ENCODE assay signal across 23 cellular contexts in the genomic region with DNA sequence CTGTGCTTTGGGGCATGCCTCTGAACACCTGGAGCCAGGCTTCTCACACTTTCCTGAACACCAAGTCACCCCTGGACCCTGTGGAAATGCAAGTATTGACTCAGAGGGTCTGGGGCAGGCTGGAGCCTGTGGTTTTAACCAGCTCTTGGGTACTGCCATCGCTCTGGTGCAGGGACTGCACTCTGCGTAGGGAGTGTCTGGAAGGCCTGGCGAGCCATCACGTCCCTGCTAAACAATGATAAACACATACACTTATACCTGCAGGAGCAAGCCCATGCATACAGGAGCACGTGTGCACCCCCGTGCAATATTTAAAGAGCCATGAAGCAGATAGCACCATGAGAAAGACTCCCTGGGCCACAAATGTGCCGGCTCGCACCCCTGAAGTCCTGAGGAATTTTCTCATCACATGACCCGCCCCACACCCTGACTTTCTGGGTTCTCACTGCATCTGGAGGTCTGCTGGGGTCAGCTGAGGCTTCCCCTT.
DNase-seq lines count a peak whose midpoint lies in the region; ATAC-seq and TF ChIP-seq lines count a peak whose summit lies in the region.
"Had no signal": no experiment of that assay in that cellular context is flagged by ENCODE, and none has a peak within 500 bp of the region (broad histone marks: within the 10 kb centered on the region; RNA-seq: fewer than 3 reads in every experiment).

No MANE protein-coding gene starts in this region.

- intact Hi-C loops in Right ventricle myocardium superior (cut with DNase I) (loop anchor here (5.0 to 10.0 kb wide), 2 partner anchors 115 to 268 kb away; a partner anchor contains a TSS), Right ventricle myocardium inferior (cut with DNase I) (loop anchor here (2.0 to 5.0 kb wide), 4 partner anchors 116 to 225 kb away; no protein-coding TSS in a partner anchor), heart left ventricle (cut with DNase I) (loop anchor here in 7 of 10 donors (2.0 to 10.0 kb wide), 8 partner anchors 115 to 270 kb away; a partner anchor contains a TSS), upper lobe of right lung (cut with DNase I) (no loop called here)

- H2AFZ ChIP-seq in osteoblast (ENCODE audit: low read length): no peak overlapping the region

- no peaks in the 10 kb centered on the region for H3K79me2 ChIP-seq in osteoblast (ENCODE audit: insufficient read depth, low read length)

- H3K27ac ChIP-seq in heart left ventricle (peak overlapping the region; percentile 51 to 99 (median 90)), osteoblast (ENCODE audit: low read depth, low read length) (no peak overlapping the region), upper lobe of right lung (no peak overlapping the region)
- H3K27ac ChIP-seq: vagina had no signal

- no peaks in the 10 kb centered on the region for H3K9me3 Mint-ChIP-seq in stimulated activated effector memory CD8-positive, alpha-beta T cell treated with anti-CD3 and anti-CD28 coated beads, Interleukin-12 subunit alpha, Interleukin-12 subunit beta, amount 100 ng/mL, for 72 hours
- H3K9me3 Mint-ChIP-seq: activated naive CD4-positive, alpha-beta T cell treated with anti-CD3 and anti-CD28 coated beads, Interleukin-2, amount 10 ng/mL, durations not matched to agents 7 days and 5 days; activated T-cell treated with anti-CD3 and anti-CD28 coated beads, Interleukin-2, amount 50 U/mL, for 24 hours; dendritic cell treated with granulocyte-macrophage colony-stimulating factor and Interleukin-4, amounts not matched to agents 40 ng/mL and 50 ng/mL, for 4 days; mesothelial cell of epicardium; naive thymus-derived CD8-positive, alpha-beta T cell had no signal

- H3K4me3 ChIP-seq in heart left ventricle (no peak overlapping the region), osteoblast (ENCODE audit: insufficient read depth, low read length) (no peak overlapping the region), upper lobe of right lung (no peak overlapping the region)
- H3K4me3 ChIP-seq: GM12878, K562, MG63, vagina had no signal

- no peak for DNase-seq in Right ventricle myocardium superior
- no peak for DNase-seq in Right ventricle myocardium inferior (ENCODE audit: missing footprints)
- no peak for DNase-seq in heart left ventricle
- peak; percentile 59 for DNase-seq in osteoblast (ENCODE audit: insufficient read length, low spot score, missing footprints)
- peak; percentile 40 for DNase-seq in upper lobe of right lung
- DNase-seq in stimulated activated effector memory CD8-positive, alpha-beta T cell treated with anti-CD3 and anti-CD28 coated beads, Interleukin-12 subunit alpha, Interleukin-12 subunit beta, amount 100 ng/mL, for 72 hours (ENCODE audit: low spot score in 2 of 2): no peak
- DNase-seq in NK-92 (lab: John Stamatoyannopoulos, UW; ENCODE audit: unreplicated experiment): no peak
- DNase-seq: activated CD4-positive, alpha-beta T cell treated with anti-CD3 and anti-CD28 coated beads for 1 hour; activated naive CD4-positive, alpha-beta T cell treated with anti-CD3 and anti-CD28 coated beads, Interleukin-2, amount 10 ng/mL, durations not matched to agents 7 days and 5 days; BE2C; COR-L47; MG63; NCI-H1417 treated with DMSO at 0.1 percent for 48 hours; NCI-H446 treated with DMSO at 0.1 percent for 48 hours; SIG-M5 had no signal

- no peak for TF ChIP-seq POLR2A in heart left ventricle (IDR thresholded peaks at IDR 0.05)

- H3K27ac Mint-ChIP-seq in stimulated activated effector memory CD8-positive, alpha-beta T cell treated with anti-CD3 and anti-CD28 coated beads, Interleukin-12 subunit alpha, Interleukin-12 subunit beta, amount 100 ng/mL, for 72 hours: no peak overlapping the region
- H3K27ac Mint-ChIP-seq: activated naive CD4-positive, alpha-beta T cell treated with anti-CD3 and anti-CD28 coated beads, Interleukin-2, amount 10 ng/mL, durations not matched to agents 7 days and 5 days; activated T-cell treated with anti-CD3 and anti-CD28 coated beads, Interleukin-2, amount 50 U/mL, for 24 hours; dendritic cell treated with granulocyte-macrophage colony-stimulating factor and Interleukin-4, amounts not matched to agents 40 ng/mL and 50 ng/mL, for 4 days; mesothelial cell of epicardium; naive thymus-derived CD8-positive, alpha-beta T cell had no signal

- no peaks in the 10 kb centered on the region for H3K4me1 Mint-ChIP-seq in stimulated activated effector memory CD8-positive, alpha-beta T cell treated with anti-CD3 and anti-CD28 coated beads, Interleukin-12 subunit alpha, Interleukin-12 subunit beta, amount 100 ng/mL, for 72 hours
- H3K4me1 Mint-ChIP-seq: activated naive CD4-positive, alpha-beta T cell treated with anti-CD3 and anti-CD28 coated beads, Interleukin-2, amount 10 ng/mL, durations not matched to agents 7 days and 5 days; naive thymus-derived CD8-positive, alpha-beta T cell had no signal

- ATAC-seq in Right ventricle myocardium superior (ENCODE audit: poor library complexity) (peak; percentile 16), Right ventricle myocardium inferior (no peak), heart left ventricle (peak; percentile 5 to 16 (median 12)), upper lobe of right lung (no peak), HG03571 (IDR thresholded peaks at IDR 0.05; ENCODE audit: unreplicated experiment) (no peak)
- ATAC-seq in stimulated activated effector memory CD8-positive, alpha-beta T cell treated with anti-CD3 and anti-CD28 coated beads, Interleukin-12 subunit alpha, Interleukin-12 subunit beta, amount 100 ng/mL, for 72 hours: no peak
- ATAC-seq: GM12878; K562; naive thymus-derived CD8-positive, alpha-beta T cell had no signal

- no peaks in the 10 kb centered on the region for H3K27me3 ChIP-seq in heart left ventricle
- no peaks in the 10 kb centered on the region for H3K27me3 ChIP-seq in osteoblast (ENCODE audit: insufficient read depth, low read length)
- H3K27me3 ChIP-seq in upper lobe of right lung: no peaks in the 10 kb centered on the region
- H3K27me3 ChIP-seq: BE2C, MG63, vagina had no signal

- no peak overlapping the region for H3K4me2 ChIP-seq in osteoblast (ENCODE audit: insufficient read depth, low read length)

- H3K4me1 ChIP-seq in heart left ventricle (peaks cover 0 to 53% (median 30%) of the 10 kb centered on the region in 12 donors), osteoblast (ENCODE audit: insufficient read depth, low read length) (no peaks in the 10 kb centered on the region), upper lobe of right lung (peaks cover 15% of the 10 kb centered on the region)
- H3K4me1 ChIP-seq: BE2C had no signal

- no peak for TF ChIP-seq CTCF in heart left ventricle (IDR thresholded peaks at IDR 0.05)
- no peak for TF ChIP-seq CTCF in osteoblast (IDR thresholded peaks at IDR 0.05; ENCODE audit: extremely low read depth, low read depth, low read length)
- TF ChIP-seq CTCF in upper lobe of right lung (IDR thresholded peaks at IDR 0.05): no peak

- H3K36me3 Mint-ChIP-seq in stimulated activated effector memory CD8-positive, alpha-beta T cell treated with anti-CD3 and anti-CD28 coated beads, Interleukin-12 subunit alpha, Interleukin-12 subunit beta, amount 100 ng/mL, for 72 hours: no peaks in the 10 kb centered on the region
- H3K36me3 Mint-ChIP-seq: activated naive CD4-positive, alpha-beta T cell treated with anti-CD3 and anti-CD28 coated beads, Interleukin-2, amount 10 ng/mL, durations not matched to agents 7 days and 5 days; mesothelial cell of epicardium; naive thymus-derived CD8-positive, alpha-beta T cell had no signal

- no peaks in the 10 kb centered on the region for H3K9me3 ChIP-seq in heart left ventricle
- no peaks in the 10 kb centered on the region for H3K9me3 ChIP-seq in osteoblast (ENCODE audit: low read depth, low read length)
- no peaks in the 10 kb centered on the region for H3K9me3 ChIP-seq in upper lobe of right lung
- H3K9me3 ChIP-seq: BE2C, MG63, vagina had no signal

- 34 to 69% (median 57%) methylated on average over 7 to 9 of the region's 9 CpGs for WGBS in heart left ventricle, 4 donors

- H4K20me1 ChIP-seq in osteoblast (ENCODE audit: insufficient read depth, low read length): no peaks in the 10 kb centered on the region

- no peak overlapping the region for H3K4me3 Mint-ChIP-seq in stimulated activated effector memory CD8-positive, alpha-beta T cell treated with anti-CD3 and anti-CD28 coated beads, Interleukin-12 subunit alpha, Interleukin-12 subunit beta, amount 100 ng/mL, for 72 hours
- H3K4me3 Mint-ChIP-seq: activated naive CD4-positive, alpha-beta T cell treated with anti-CD3 and anti-CD28 coated beads, Interleukin-2, amount 10 ng/mL, durations not matched to agents 7 days and 5 days; activated T-cell treated with anti-CD3 and anti-CD28 coated beads, Interleukin-2, amount 50 U/mL, for 24 hours; dendritic cell treated with granulocyte-macrophage colony-stimulating factor and Interleukin-4, amounts not matched to agents 40 ng/mL and 50 ng/mL, for 4 days; mesothelial cell of epicardium; naive thymus-derived CD8-positive, alpha-beta T cell had no signal

- H3K36me3 ChIP-seq in heart left ventricle: no peaks in the 10 kb centered on the region
- H3K36me3 ChIP-seq in osteoblast (ENCODE audit: insufficient read depth, low read length): no peaks in the 10 kb centered on the region
- no peaks in the 10 kb centered on the region for H3K36me3 ChIP-seq in upper lobe of right lung
- H3K36me3 ChIP-seq: BE2C, MG63, vagina had no signal

Comparison
In these comparisons a context has a peak if more than half of its experiments do, and no peak if none do; other contexts are left out.
1. ATAC-seq: peak in Right ventricle myocardium superior (single experiment) and heart left ventricle (4 of 4); none in Right ventricle myocardium inferior (single experiment), upper lobe of right lung (single experiment), stimulated activated effector memory CD8-positive, alpha-beta T cell treated with anti-CD3 and anti-CD28 coated beads, Interleukin-12 subunit alpha, Interleukin-12 subunit beta, amount 100 ng/mL, for 72 hours (single experiment) and HG03571 (single experiment).
2. DNase-seq: peak in osteoblast (single experiment) and upper lobe of right lung (single experiment); none in Right ventricle myocardium superior (single experiment), Right ventricle myocardium inferior (single experiment), heart left ventricle (0 of 5), stimulated activated effector memory CD8-positive, alpha-beta T cell treated with anti-CD3 and anti-CD28 coated beads, Interleukin-12 subunit alpha, Interleukin-12 subunit beta, amount 100 ng/mL, for 72 hours (0 of 2) and NK-92 (single experiment).
3. H3K27ac ChIP-seq: peak in heart left ventricle (12 of 12); none in osteoblast (single experiment) and upper lobe of right lung (single experiment).